8 cellular contexts compared by ENCODE assay signal in genomic region chr17:41548844-41549595, GRCh38. TPM values are rescaled to one million over a fixed set of nuclear protein-coding genes. Genes with fewer than 3 reads are reported as not detected.
DNase-seq lines count a peak whose midpoint lies in the region; ATAC-seq, FAIRE-seq and TF ChIP-seq lines count a peak whose summit lies in the region.

No MANE protein-coding gene starts in this region.

- no peaks in the 10 kb centered on the region for H3K36me3 ChIP-seq in kidney (ENCODE audit: control insufficient read depth in 1 of 2, insufficient read depth in 2 of 2, low read length in 2 of 2)

- peaks cover 0 to 5% of the 10 kb centered on the region in 2 donors for H3K9me3 ChIP-seq in kidney (ENCODE audit: control insufficient read depth in 1 of 2, low read length in 2 of 2)

- in situ Hi-C loops in Caki2 (cut with HindIII; ENCODE audit: low pct_unique_long_range_greater_than_20kb, low sequenced_read_pairs) = no loop called here

- ATAC-seq in HG03571 (IDR thresholded peaks at IDR 0.05; ENCODE audit: unreplicated experiment) = no peak

- H3K27ac ChIP-seq in kidney (ENCODE audit: low read depth in 2 of 2, low read length in 2 of 2) = peak overlapping the region; percentile 39 to 62

- CTCF ChIA-PET in HEK293T (lab: Yijun Ruan, JAX) = interaction anchor here (0.6 to 4.2 kb wide), 72 partner anchors 9 to 936 kb away, joined by 3 to 83 read pairs (median 4); partner anchors contain the start of genes KRT12, KRT20, KRT36 and KRT9

- intact Hi-C loops in kidney (cut with DNase I) = no loop called here

- DNase-seq in Caki2 (ENCODE audit: low read depth) (peak; percentile 97), HEK293T (ENCODE audit: extremely low spot score) (peak; percentile 86), NCI-H345 (lab: John Stamatoyannopoulos, UW) (peak; percentile 77), cerebellum (ENCODE audit: low spot score) (peak; percentile 69), kidney (peak; percentile 92)
- peak; percentile 67 to 81 for DNase-seq in activated CD4-positive, alpha-beta T cell treated with anti-CD3 and anti-CD28 coated beads for 24 hours (ENCODE audit: low read depth in 2 of 2)
- peak; percentile 69 to 82 (median 72) for DNase-seq in stimulated activated CD4-positive, alpha-beta T cell treated with anti-CD3 and anti-CD28 coated beads, Interleukin-12 subunit alpha, Interleukin-12 subunit beta, amount 100 ng/mL, for 48 hours (ENCODE audit: low read depth in 2 of 3, low spot score in 1 of 3)

- POLR2A ChIA-PET in HEK293T (lab: Yijun Ruan, JAX) = interaction anchor here (0.6 to 2.2 kb wide), 9 partner anchors 11 to 730 kb away, joined by 3 to 10 read pairs (median 4); no protein-coding TSS in a partner anchor

- FAIRE-seq in kidney (lab: Jason Lieb, UNC) = no peak

- peak overlapping the region in 1 of 2 donors; percentile 8 for H3K9ac ChIP-seq in kidney (ENCODE audit: low read length in 2 of 2)

- peak; percentile 89 for TF ChIP-seq CTCF in kidney (IDR thresholded peaks at IDR 0.05; ENCODE audit: borderline replicate concordance, extremely low read depth, insufficient read depth)

- H3K4me1 ChIP-seq in kidney (ENCODE audit: control insufficient read depth in 1 of 2, insufficient read depth in 1 of 2, low read depth in 1 of 2, low read length in 2 of 2) = peaks cover 12% of the 10 kb centered on the region in 2 donors

- peak overlapping the region in 1 of 2 donors; percentile 19 for H3K4me3 ChIP-seq in kidney (ENCODE audit: low read length in 2 of 2)

TF ChIP-seq in HEK293T, 16 proteins besides CTCF, POLR2A, EP300 and RAD21:
- TF ChIP-seq NFRKB (IDR thresholded peaks at IDR 0.05) = no peak
- no peak for TF ChIP-seq SUZ12 (IDR thresholded peaks at IDR 0.05)
- no peak for TF ChIP-seq L3MBTL2 (conservative IDR thresholded peaks at IDR 0.05)
- no peak for TF ChIP-seq ZNF384 (IDR thresholded peaks at IDR 0.05)
- TF ChIP-seq ELF4 (IDR thresholded peaks at IDR 0.05) = no peak

RNA-seq across cellular contexts. Expression of gene KRT19, which starts 20.9 kb away (rescaled TPM):
- total RNA-seq in Caki2 (2014; rRNA removed; shearing (Covaris generic); ENCODE audit: low replicate concordance) = 682 and 694 TPM in 2 replicates
- 3.8 TPM for total RNA-seq in cerebellum
- total RNA-seq in kidney = 781 TPM
- polyA plus RNA-seq in kidney (ENCODE audit: insufficient read depth, low read depth, low replicate concordance) = 319 TPM

RNA-seq across cellular contexts. Expression of gene KRT9, which starts 22.8 kb away (rescaled TPM):
- total RNA-seq in Caki2 (2014; rRNA removed; shearing (Covaris generic); ENCODE audit: low replicate concordance) = not detected in 2 replicates
- total RNA-seq in cerebellum (not detected), kidney (not detected)
- polyA plus RNA-seq in kidney (ENCODE audit: insufficient read depth, low read depth, low replicate concordance) = not detected

RNA-seq across cellular contexts. Expression of gene KRT15, which starts 30.3 kb away (rescaled TPM):
- total RNA-seq in Caki2 (2014; rRNA removed; shearing (Covaris generic); ENCODE audit: low replicate concordance) = 3.6 and 14.2 TPM in 2 replicates
- not detected for total RNA-seq in cerebellum
- total RNA-seq in kidney = 2.8 TPM
- polyA plus RNA-seq in kidney (ENCODE audit: insufficient read depth, low read depth, low replicate concordance) = 0.15 TPM

RNA-seq across cellular contexts. Expression of gene KRT14, which starts 37.7 kb away (rescaled TPM):
- total RNA-seq in Caki2 (2014; rRNA removed; shearing (Covaris generic); ENCODE audit: low replicate concordance) = not detected in 2 replicates
- total RNA-seq in cerebellum (not detected), kidney (not detected)
- polyA plus RNA-seq in kidney (ENCODE audit: insufficient read depth, low read depth, low replicate concordance) = not detected

RNA-seq across cellular contexts. Expression of gene KRT13, which starts 43.6 kb away (rescaled TPM):
- 0.78 TPM in 1 of 2 replicates, not detected in the other for total RNA-seq in Caki2 (2014; rRNA removed; shearing (Covaris generic); ENCODE audit: low replicate concordance)
- total RNA-seq in cerebellum (0.27 TPM), kidney (not detected)
- not detected for polyA plus RNA-seq in kidney (ENCODE audit: insufficient read depth, low read depth, low replicate concordance)

Comparison
In these comparisons a context has a peak if more than half of its experiments do, and no peak if none do; other contexts are left out.
1. RNA of gene KRT19, which starts 20.9 kb away (total RNA-seq): 781 TPM in kidney (single experiment) and 682 to 694 TPM in Caki2; 3.8 TPM in cerebellum (single experiment); every median in the first group is over 100 times any median in the second.
2. Peak in every context shown above with its lines, with median percentiles within 50 percentile points of each other: DNase-seq.